Comparison of ENCODE assay signal across 8 cellular contexts in genomic region chr22:43185860-43186261, GRCh38. TPM values are rescaled to one million over a fixed set of nuclear protein-coding genes. Genes with fewer than 3 reads are reported as not detected.
DNase-seq lines count a peak whose midpoint lies in the region; ATAC-seq and TF ChIP-seq lines count a peak whose summit lies in the region.

No MANE protein-coding gene starts in this region.

- peak overlapping the region; percentile 74 for H3K4me3 Mint-ChIP-seq in MCF 10A (ENCODE audit: unreplicated experiment)
- peak overlapping the region; percentile 75 for H3K4me3 Mint-ChIP-seq in stimulated activated memory B cell treated with anti-CD40 and anti-IgM and Interleukin-4, amounts not matched to agents 10 μg/mL and 1 μg/mL and 100 μg/mL, for 72 hours

- no peaks in the 10 kb centered on the region for H3K9me3 Mint-ChIP-seq in MCF 10A (ENCODE audit: unreplicated experiment)
- H3K9me3 Mint-ChIP-seq in stimulated activated memory B cell treated with anti-CD40 and anti-IgM and Interleukin-4, amounts not matched to agents 10 μg/mL and 1 μg/mL and 100 μg/mL, for 72 hours, result no peaks in the 10 kb centered on the region

- H3K36me3 Mint-ChIP-seq in MCF 10A (ENCODE audit: insufficient read depth, unreplicated experiment), result peaks cover 24% of the 10 kb centered on the region
- H3K36me3 Mint-ChIP-seq in stimulated activated memory B cell treated with anti-CD40 and anti-IgM and Interleukin-4, amounts not matched to agents 10 μg/mL and 1 μg/mL and 100 μg/mL, for 72 hours, result peaks cover 20% of the 10 kb centered on the region

- BruUV-seq in MCF 10A (replicated peaks; lab: Mats Ljungman, UMichigan), result no TSS peak

- H3K4me1 Mint-ChIP-seq in MCF 10A (ENCODE audit: insufficient read depth, unreplicated experiment), result peaks cover 14% of the 10 kb centered on the region
- H3K4me1 Mint-ChIP-seq in stimulated activated memory B cell treated with anti-CD40 and anti-IgM and Interleukin-4, amounts not matched to agents 10 μg/mL and 1 μg/mL and 100 μg/mL, for 72 hours, result peaks cover 26% of the 10 kb centered on the region

- POLR2A ChIA-PET in MCF 10A (lab: Yijun Ruan, JAX), result interaction anchor here (0.7 to 5.2 kb wide), 3 partner anchors 22 to 1677 kb away, joined by 3 to 33 read pairs (median 23); partner anchors contain the start of gene TSPO

- peak overlapping the region; percentile 61 for H3K4me3 ChIP-seq in kidney epithelial cell (ENCODE audit: low read depth, low read length)

- peak overlapping the region; percentile 27 for H3K27ac Mint-ChIP-seq in MCF 10A (ENCODE audit: low read depth, unreplicated experiment)
- no peak overlapping the region for H3K27ac Mint-ChIP-seq in stimulated activated memory B cell treated with anti-CD40 and anti-IgM and Interleukin-4, amounts not matched to agents 10 μg/mL and 1 μg/mL and 100 μg/mL, for 72 hours

- no peaks in the 10 kb centered on the region for H3K27me3 ChIP-seq in kidney epithelial cell (ENCODE audit: control insufficient read depth, insufficient read depth, low read length)

- TF ChIP-seq CTCF in MCF 10A (IDR thresholded peaks at IDR 0.05; ENCODE audit: unreplicated experiment) (no peak), kidney epithelial cell (IDR thresholded peaks at IDR 0.05; ENCODE audit: insufficient read depth, low read length, poor library complexity, severe bottlenecking) (no peak)

- ATAC-seq in stimulated activated memory B cell treated with anti-CD40 and anti-IgM and Interleukin-4, amounts not matched to agents 10 μg/mL and 1 μg/mL and 100 μg/mL, for 72 hours, result no peak
- no peak for ATAC-seq in HG03108 (IDR thresholded peaks at IDR 0.05; ENCODE audit: unreplicated experiment)

- DNase-seq in DMS79 treated with DMSO at 0.1 percent for 48 hours (lab: John Stamatoyannopoulos, UW), result peak; percentile 19
- no peak for DNase-seq in DMS79 (lab: John Stamatoyannopoulos, UW)
- DNase-seq in NCI-H1694 treated with DMSO at 0.1 percent for 48 hours (lab: John Stamatoyannopoulos, UW), result peak; percentile 40
- peak; percentile 65 for DNase-seq in MCF 10A (ENCODE audit: unreplicated experiment)
- DNase-seq in kidney epithelial cell (ENCODE audit: low read depth), result no peak
- no peak for DNase-seq in SKM-1 treated with dmso at 0.1 percent for 144 hours (lab: John Stamatoyannopoulos, UW; ENCODE audit: unreplicated experiment)

- no peaks in the 10 kb centered on the region for H3K36me3 ChIP-seq in kidney epithelial cell (ENCODE audit: control insufficient read depth, insufficient read depth, low read length)

- intact Hi-C loops in MCF 10A (cut with micrococcal nuclease), result no loop called here

- no peaks in the 10 kb centered on the region for H3K27me3 Mint-ChIP-seq in MCF 10A (ENCODE audit: insufficient read depth, unreplicated experiment)
- no peaks in the 10 kb centered on the region for H3K27me3 Mint-ChIP-seq in stimulated activated memory B cell treated with anti-CD40 and anti-IgM and Interleukin-4, amounts not matched to agents 10 μg/mL and 1 μg/mL and 100 μg/mL, for 72 hours

- CTCF ChIA-PET in MCF 10A (lab: Yijun Ruan, JAX), result no interaction called here

RNA-seq across cellular contexts. Expression of gene TTLL12, which starts 1.1 kb away (rescaled TPM):
- 40.9 and 61.0 TPM in 2 replicates for total RNA-seq in MCF 10A (2022)
- 46.2 and 55.1 TPM in 2 replicates for total RNA-seq in kidney epithelial cell

RNA-seq across cellular contexts. Expression of gene TSPO, which starts 34.5 kb away (rescaled TPM):
- total RNA-seq in MCF 10A (2022) (294 and 308 TPM in 2 replicates), kidney epithelial cell (394 and 515 TPM in 2 replicates)

RNA-seq across cellular contexts. Expression of gene MCAT, which starts 42.7 kb away (rescaled TPM):
- total RNA-seq in MCF 10A (2022), result 17.6 and 18.8 TPM in 2 replicates
- 32.8 and 32.9 TPM in 2 replicates for total RNA-seq in kidney epithelial cell

Comparison
In these comparisons a context has a peak if more than half of its experiments do, and no peak if none do; other contexts are left out.
1. DNase-seq: peak in DMS79 treated with DMSO at 0.1 percent for 48 hours (single experiment), NCI-H1694 treated with DMSO at 0.1 percent for 48 hours (single experiment) and MCF 10A (single experiment); none in DMS79 (single experiment), kidney epithelial cell (single experiment) and SKM-1 treated with dmso at 0.1 percent for 144 hours (single experiment).